In the genomic region with DNA sequence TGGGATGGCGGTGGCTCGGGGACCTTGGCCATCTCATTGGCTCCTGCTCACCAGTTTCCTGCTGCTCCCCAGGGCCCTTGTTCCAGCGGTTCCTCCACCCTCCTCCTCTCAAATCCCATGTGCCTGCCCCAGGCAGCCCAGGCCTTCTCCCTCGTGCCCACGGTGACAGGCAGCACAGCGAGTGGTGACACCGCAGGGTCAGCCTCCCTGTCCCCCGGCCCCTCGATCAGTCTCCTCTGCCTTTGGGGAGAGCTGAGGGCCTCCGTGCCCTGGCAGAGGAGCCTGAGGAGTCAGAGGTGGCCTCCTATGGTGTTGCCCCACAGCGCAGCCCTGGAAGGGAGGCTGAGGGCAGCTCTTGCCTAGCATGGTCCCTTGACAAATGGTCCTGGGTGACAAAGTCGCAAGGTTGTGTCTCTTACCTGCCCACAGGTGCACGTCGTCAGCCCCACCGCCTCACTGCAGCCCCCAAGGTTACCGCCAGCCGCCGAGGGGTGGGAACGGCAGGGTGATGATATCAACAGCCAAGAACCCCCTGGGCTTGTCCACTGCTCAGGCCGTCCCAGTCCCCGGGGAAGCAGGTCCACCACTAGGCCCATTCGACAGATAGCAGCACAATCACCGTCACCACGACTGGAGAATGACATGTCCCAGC, we compare ENCODE assay signal across 16 cellular contexts.
"Had no signal": no experiment of that assay in that cellular context is flagged by ENCODE, and none has a peak within 500 bp of the region (broad histone marks: within the 10 kb centered on the region; RNA-seq: fewer than 3 reads in every experiment).

No MANE protein-coding gene starts in this region.

- H3K4me1 ChIP-seq: gastrocnemius medialis, right atrium auricular region had no signal

- H3K27me3 ChIP-seq: cardiac muscle cell, dorsolateral prefrontal cortex, gastrocnemius medialis, heart left ventricle, right atrium auricular region, stomach, upper lobe of left lung had no signal

- H3K4me3 ChIP-seq: cardiac muscle cell, dorsolateral prefrontal cortex, gastrocnemius medialis, heart left ventricle, lung, right atrium auricular region, stomach, upper lobe of left lung had no signal

- DNase-seq: activated CD4-positive, alpha-beta memory T cell treated with anti-CD3 and anti-CD28 coated beads for 36 hours; activated CD4-positive, alpha-beta T cell treated with anti-CD3 and anti-CD28 coated beads for 36 hours; activated T-cell treated with anti-CD3 and anti-CD28 coated beads for 4 hours; dorsolateral prefrontal cortex; endodermal cell; gastrocnemius medialis; kidney; small intestine; stimulated activated CD4-positive, alpha-beta T cell treated with anti-CD3 and anti-CD28 coated beads, Interleukin-15, amount 100 ng/mL, for 24 hours; stimulated activated CD4-positive, alpha-beta T cell treated with anti-CD3 and anti-CD28 coated beads, Interleukin-2, amount 100 ng/mL, for 48 hours; stomach had no signal

- H3K27ac ChIP-seq: cardiac muscle cell, gastrocnemius medialis, heart left ventricle, right atrium auricular region had no signal

- H3K36me3 ChIP-seq: cardiac muscle cell, gastrocnemius medialis, right atrium auricular region had no signal

- H3K9me3 ChIP-seq: gastrocnemius medialis, heart left ventricle, right atrium auricular region, stomach, upper lobe of left lung had no signal
